ENCODE assay signal across 9 cellular contexts in genomic region chr2:96817882-96818281, GRCh38. TPM values are rescaled to one million over a fixed set of nuclear protein-coding genes. Genes with fewer than 3 reads are reported as not detected.
DNase-seq lines count a peak whose midpoint lies in the region; ATAC-seq, FAIRE-seq and TF ChIP-seq lines count a peak whose summit lies in the region.
"Had no signal": no experiment of that assay in that cellular context is flagged by ENCODE, and none has a peak within 500 bp of the region (broad histone marks: within the 10 kb centered on the region; RNA-seq: fewer than 3 reads in every experiment).

No MANE protein-coding gene starts in this region.

- H3K4me2 ChIP-seq in PC-3 (ENCODE audit: low read length), result peak overlapping the region; percentile 91

- ATAC-seq in PC-3 (no peak), HG02571 (IDR thresholded peaks at IDR 0.05; ENCODE audit: unreplicated experiment) (no peak), HG02623 (IDR thresholded peaks at IDR 0.05; ENCODE audit: unreplicated experiment) (no peak)

- no peak for TF ChIP-seq CTCF in PC-3 (conservative IDR thresholded peaks at IDR 0.05; ENCODE audit: low read depth, low read length)
- no peak for TF ChIP-seq CTCF in epithelial cell of proximal tubule (conservative IDR thresholded peaks at IDR 0.05; ENCODE audit: low read depth, low read length)
- TF ChIP-seq CTCF in retinal pigment epithelial cell (conservative IDR thresholded peaks at IDR 0.05; ENCODE audit: low read depth, low read length), result no peak

- H3K79me2 ChIP-seq in PC-3 (ENCODE audit: low read length), result peaks cover 54% of the 10 kb centered on the region

- H3K4me1 ChIP-seq in ES-I3 (ENCODE audit: insufficient read depth, low read length) (0 out of 2 replicates have a peak, but pooled peaks cover 5% of the 10 kb centered on the region), PC-3 (ENCODE audit: insufficient read depth, low read length) (peaks cover 18% of the 10 kb centered on the region)

- POLR2A ChIA-PET in PC-3 (lab: Charles Lee; ENCODE audit: unreplicated experiment), result no interaction called here

- H3K4me3 ChIP-seq in PC-3 (ENCODE audit: low read length) (peak overlapping the region; percentile 69), epithelial cell of proximal tubule (ENCODE audit: low read depth, low read length) (peak overlapping the region; percentile 59), retinal pigment epithelial cell (ENCODE audit: low read length) (peak overlapping the region; percentile 50)

- H3K27ac ChIP-seq in PC-3 (ENCODE audit: low read length), result no peak overlapping the region

- H3K27me3 ChIP-seq in PC-3 (ENCODE audit: low read length), result no peaks in the 10 kb centered on the region

- intact Hi-C loops in PC-3 (cut with micrococcal nuclease), result loop anchor here (5.0 kb wide), 1 partner anchor 76 kb away; the partner anchor contains the start of gene LMAN2L

- H2AFZ ChIP-seq in PC-3 (ENCODE audit: low read length), result no peak overlapping the region

- no peaks in the 10 kb centered on the region for H3K36me3 ChIP-seq in ES-I3 (ENCODE audit: insufficient read depth, low read length)
- H3K36me3 ChIP-seq in PC-3 (ENCODE audit: low read depth, low read length), result no peaks in the 10 kb centered on the region

- DNase-seq in PC-3 (no peak), epithelial cell of proximal tubule (ENCODE audit: low read depth) (no peak), retinal pigment epithelial cell (ENCODE audit: low read depth) (no peak), AG08396 (ENCODE audit: low spot score) (no peak), frontal cortex (ENCODE audit: low spot score in 2 of 2) (no peak)
- DNase-seq: NCI-H1436 treated with DMSO at 0.1 percent for 48 hours had no signal

- peaks cover 33% of the 10 kb centered on the region for H4K20me1 ChIP-seq in PC-3 (ENCODE audit: low read length)

- TSS peak; percentile 36 for BruUV-seq in PC-3 (replicated peaks; lab: Mats Ljungman, UMichigan)

- CTCF ChIA-PET in PC-3 (lab: Charles Lee), result no interaction called here

- no peaks in the 10 kb centered on the region for H3K9me2 ChIP-seq in PC-3 (replicated peaks; ENCODE audit: low read length)

- no peaks in the 10 kb centered on the region for H3F3A ChIP-seq in PC-3 (ENCODE audit: low read length, unreplicated experiment)

- H3K9ac ChIP-seq in ES-I3 (ENCODE audit: low read depth, low read length), result peak overlapping the region; percentile 75; the same call in 1 of the 2 replicates
- no peak overlapping the region for H3K9ac ChIP-seq in PC-3 (ENCODE audit: low read length)

- FAIRE-seq in frontal cortex (lab: Jason Lieb, UNC), result no peak

- H3K9me3 ChIP-seq in ES-I3 (ENCODE audit: control insufficient read depth, insufficient read depth, low read length) (no peaks in the 10 kb centered on the region), PC-3 (ENCODE audit: low read length) (no peaks in the 10 kb centered on the region)

RNA-seq across cellular contexts. Expression of gene CNNM3, which starts 1.8 kb away (rescaled TPM):
- total RNA-seq in PC-3 (2014; rRNA removed) (9.0 and 12.3 TPM in 2 replicates), epithelial cell of proximal tubule (8.2 and 10.6 TPM in 2 replicates), frontal cortex (11.8 TPM)

RNA-seq across cellular contexts. Expression of gene ANKRD23, which starts 25.9 kb away (rescaled TPM):
- total RNA-seq in PC-3 (2014; rRNA removed) (4.0 and 8.2 TPM in 2 replicates), epithelial cell of proximal tubule (0.22 and 1.1 TPM in 2 replicates), frontal cortex (4.1 TPM)

RNA-seq across cellular contexts. Expression of gene ANKRD39, which starts 39.9 kb away (rescaled TPM):
- total RNA-seq in PC-3 (2014; rRNA removed) (24.5 and 29.4 TPM in 2 replicates), epithelial cell of proximal tubule (31.9 and 54.8 TPM in 2 replicates), frontal cortex (5.7 TPM)

RNA-seq across cellular contexts. Expression of gene SEMA4C, which starts 52.0 kb away (rescaled TPM):
- total RNA-seq in PC-3 (2014; rRNA removed) (20.6 and 29.8 TPM in 2 replicates), epithelial cell of proximal tubule (34.4 and 35.3 TPM in 2 replicates), frontal cortex (52.6 TPM)

RNA-seq across cellular contexts. Expression of gene CNNM4, which starts 57.2 kb away (rescaled TPM):
- total RNA-seq in PC-3 (2014; rRNA removed) (12.5 and 15.1 TPM in 2 replicates), epithelial cell of proximal tubule (5.7 and 9.0 TPM in 2 replicates), frontal cortex (5.3 TPM)
